ENCODE assay signal across 8 cellular contexts in genomic region chr2:241102239-241102803, GRCh38.
DNase-seq lines count a peak whose midpoint lies in the region; ATAC-seq and TF ChIP-seq lines count a peak whose summit lies in the region.

Gene MTERF4, minus strand, starts transcription at chr2:241102287. Its CDS starts 14 bp downstream, at chr2:241102273.

- ATAC-seq in GM19023 (IDR thresholded peaks at IDR 0.05; ENCODE audit: unreplicated experiment) (peak; percentile 90), HG03280 (IDR thresholded peaks at IDR 0.05; ENCODE audit: unreplicated experiment) (peak; percentile 90)

- TF ChIP-seq CTCF in AG10803 (conservative IDR thresholded peaks at IDR 0.05; ENCODE audit: low read length) (no peak), choroid plexus epithelial cell (conservative IDR thresholded peaks at IDR 0.05; ENCODE audit: low read depth, low read length) (no peak)

- DNase-seq in AG10803 (ENCODE audit: low read depth) (peak; percentile 73), NCI-H345 treated with DMSO at 0.1 percent for 48 hours (lab: John Stamatoyannopoulos, UW; ENCODE audit: unreplicated experiment) (peak; percentile 78), choroid plexus epithelial cell (ENCODE audit: low read depth) (peak; percentile 80), kidney glomerular epithelial cell (lab: John Stamatoyannopoulos, UW) (peak; percentile 55)
- DNase-seq in activated CD4-positive, alpha-beta T cell treated with anti-CD3 and anti-CD28 coated beads for 4 hours = peak; percentile 85 to 86
- peak; percentile 72 to 79 for DNase-seq in stimulated activated CD4-positive, alpha-beta T cell treated with anti-CD3 and anti-CD28 coated beads, Interleukin-1b, Interleukin-23, amount 100 ng/mL, for 1 hour (ENCODE audit: low read depth in 2 of 2)

- peak within 1 kb of the TSS; percentile 84 for H3K4me3 ChIP-seq in AG10803 (ENCODE audit: low read length)
- peak within 1 kb of the TSS; percentile 96 for H3K4me3 ChIP-seq in choroid plexus epithelial cell (ENCODE audit: low read depth, low read length)

Comparison
In these comparisons a context has a peak if more than half of its experiments do, and no peak if none do; other contexts are left out.
1. Peak in every context shown above with its lines: DNase-seq, ATAC-seq and H3K4me3 ChIP-seq.